Comparison of ENCODE assay signal across 8 cellular contexts in the genomic region with DNA sequence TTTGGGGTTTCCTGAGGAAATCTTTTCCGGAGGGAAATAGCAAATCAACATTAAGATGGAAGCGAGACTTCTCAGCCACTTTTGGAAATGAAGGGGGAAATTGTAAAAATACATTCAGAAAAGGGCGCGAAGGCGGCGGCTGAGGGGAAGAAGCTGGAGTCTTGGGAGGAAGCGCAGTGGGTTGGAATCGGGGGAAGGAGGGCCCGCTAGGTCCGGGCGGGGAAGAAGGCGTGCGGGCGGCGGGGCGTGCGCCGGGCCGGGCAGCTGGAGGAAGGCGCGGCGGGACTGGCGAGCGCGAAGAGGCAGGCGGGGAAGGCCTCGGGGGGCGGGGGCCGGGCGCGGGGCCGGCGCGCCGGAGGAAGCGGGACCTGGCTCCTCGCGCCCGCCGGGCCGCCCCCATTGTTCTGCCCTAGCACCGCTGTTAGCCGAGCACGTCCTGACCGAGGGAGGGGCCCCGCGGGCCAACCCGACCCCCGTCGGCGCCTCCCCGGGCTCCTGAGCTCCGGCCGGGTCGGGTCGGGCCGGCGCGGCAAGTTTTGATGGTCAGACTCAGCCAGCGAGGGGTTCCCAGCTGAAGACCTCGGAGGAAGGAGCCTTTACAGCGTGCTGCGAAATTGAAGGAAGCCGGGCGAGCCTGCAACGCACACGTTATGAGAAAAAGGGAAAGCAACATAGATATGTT. TPM values are rescaled to one million over a fixed set of nuclear protein-coding genes. Genes with fewer than 3 reads are reported as not detected.
DNase-seq lines count a peak whose midpoint lies in the region; ATAC-seq and TF ChIP-seq lines count a peak whose summit lies in the region.

No MANE protein-coding gene starts in this region.

- H3K4me3 Mint-ChIP-seq in activated naive CD4-positive, alpha-beta T cell treated with anti-CD3 and anti-CD28 coated beads, Interleukin-2, amount 50 U/mL, for 24 hours: peak overlapping the region; percentile 95

- H3K36me3 Mint-ChIP-seq in activated naive CD4-positive, alpha-beta T cell treated with anti-CD3 and anti-CD28 coated beads, Interleukin-2, amount 50 U/mL, for 24 hours: peaks cover 2% of the 10 kb centered on the region

- intact Hi-C loops in PC-3 (cut with micrococcal nuclease): loop anchor here (10.0 kb wide), 2 partner anchors 198 to 362 kb away; no protein-coding TSS in a partner anchor
- intact Hi-C loops in vagina (cut with DNase I): no loop called here

- no peak for TF ChIP-seq POLR2A in vagina (IDR thresholded peaks at IDR 0.05)

- CTCF ChIA-PET in PC-3 (lab: Charles Lee): no interaction called here

- H4K20me1 ChIP-seq in BLaER1 treated with 17β-estradiol and CSF1 and Interleukin-3, amounts not matched to agents 10 nM and 100 nM: peaks cover 0 to 73% (median 51%) of the 10 kb centered on the region in 11 experiments; a peak in 19 of 22 replicates
- H4K20me1 ChIP-seq in PC-3 (ENCODE audit: low read length): no peaks in the 10 kb centered on the region

- H3K27me3 ChIP-seq in BLaER1 treated with 17β-estradiol and CSF1 and Interleukin-3, amounts not matched to agents 10 nM and 100 nM: peaks cover 94 to 100% (median 95%) of the 10 kb centered on the region in 11 experiments
- H3K27me3 ChIP-seq in PC-3 (ENCODE audit: low read length): no peaks in the 10 kb centered on the region
- H3K27me3 ChIP-seq in neutrophil: peaks cover 3% of the 10 kb centered on the region
- H3K27me3 ChIP-seq in vagina: no peaks in the 10 kb centered on the region

- H3K4me3 ChIP-seq in BLaER1 treated with 17β-estradiol and CSF1 and Interleukin-3, amounts not matched to agents 10 nM and 100 nM: peak overlapping the region in 4 of 10 experiments; percentile 19 to 59 (median 50); a peak in 7 of 20 replicates
- peak overlapping the region; percentile 81 for H3K4me3 ChIP-seq in PC-3 (ENCODE audit: low read length)
- peak overlapping the region; percentile 84 to 90 for H3K4me3 ChIP-seq in neutrophil (ENCODE audit: low read depth in 1 of 2, low read length in 1 of 2)
- peak overlapping the region; percentile 77 to 83 for H3K4me3 ChIP-seq in vagina

- H3K36me3 ChIP-seq in BLaER1 treated with 17β-estradiol and CSF1 and Interleukin-3, amounts not matched to agents 10 nM and 100 nM: no peaks in the 10 kb centered on the region
- H3K36me3 ChIP-seq in PC-3 (ENCODE audit: low read depth, low read length) (no peaks in the 10 kb centered on the region), neutrophil (no peaks in the 10 kb centered on the region), vagina (no peaks in the 10 kb centered on the region)

- H3K27ac Mint-ChIP-seq in activated naive CD4-positive, alpha-beta T cell treated with anti-CD3 and anti-CD28 coated beads, Interleukin-2, amount 50 U/mL, for 24 hours: peak overlapping the region; percentile 98

- POLR2A ChIA-PET in PC-3 (lab: Charles Lee; ENCODE audit: unreplicated experiment): interaction anchor here (0.7 kb wide), 1 partner anchor 38 kb away, joined by 5 read pairs; no protein-coding TSS in a partner anchor

- no peak overlapping the region for H3K27ac ChIP-seq in BLaER1 treated with 17β-estradiol and CSF1 and Interleukin-3, amounts not matched to agents 10 nM and 100 nM
- peak overlapping the region; percentile 81 for H3K27ac ChIP-seq in PC-3 (ENCODE audit: low read length)
- H3K27ac ChIP-seq in neutrophil: peak overlapping the region; percentile 77
- peak overlapping the region; percentile 99 for H3K27ac ChIP-seq in vagina

- H2AFZ ChIP-seq in PC-3 (ENCODE audit: low read length): peak overlapping the region; percentile 99

- TF ChIP-seq CTCF in GM20000 (IDR thresholded peaks at IDR 0.05; ENCODE audit: extremely low read depth, missing control alignments): no peak
- TF ChIP-seq CTCF in PC-3 (conservative IDR thresholded peaks at IDR 0.05; ENCODE audit: low read depth, low read length): no peak
- TF ChIP-seq CTCF in neutrophil (IDR thresholded peaks at IDR 0.05): no peak
- TF ChIP-seq CTCF in vagina (IDR thresholded peaks at IDR 0.05): no peak

- H3K9ac ChIP-seq in BLaER1 treated with 17β-estradiol and CSF1 and Interleukin-3, amounts not matched to agents 10 nM and 100 nM: no peak overlapping the region
- H3K9ac ChIP-seq in PC-3 (ENCODE audit: low read length): peak overlapping the region; percentile 89

- H3K4me1 Mint-ChIP-seq in activated naive CD4-positive, alpha-beta T cell treated with anti-CD3 and anti-CD28 coated beads, Interleukin-2, amount 50 U/mL, for 24 hours: peaks cover 45% of the 10 kb centered on the region

- peaks cover 17% of the 10 kb centered on the region for H3K27me3 Mint-ChIP-seq in activated naive CD4-positive, alpha-beta T cell treated with anti-CD3 and anti-CD28 coated beads, Interleukin-2, amount 50 U/mL, for 24 hours

- no peaks in the 10 kb centered on the region for H3F3A ChIP-seq in PC-3 (ENCODE audit: low read length, unreplicated experiment)

- BruUV-seq in PC-3 (replicated peaks; lab: Mats Ljungman, UMichigan): no TSS peak

- H3K79me2 ChIP-seq in PC-3 (ENCODE audit: low read length): no peaks in the 10 kb centered on the region

- peaks cover 0 to 22% (median 5%) of the 10 kb centered on the region in 10 experiments; a peak in 9 of 20 replicates for H3K4me1 ChIP-seq in BLaER1 treated with 17β-estradiol and CSF1 and Interleukin-3, amounts not matched to agents 10 nM and 100 nM
- H3K4me1 ChIP-seq in PC-3 (ENCODE audit: insufficient read depth, low read length): peaks cover 18% of the 10 kb centered on the region
- peaks cover 29 to 31% of the 10 kb centered on the region in 2 experiments for H3K4me1 ChIP-seq in neutrophil (ENCODE audit: control insufficient read depth in 1 of 2, insufficient read depth in 1 of 2, low read depth in 1 of 2, low read length in 1 of 2)
- H3K4me1 ChIP-seq in vagina: peaks cover 38% of the 10 kb centered on the region

- ATAC-seq in PC-3 (peak; percentile 46), HG03025 (IDR thresholded peaks at IDR 0.05; ENCODE audit: low FRiP score, unreplicated experiment) (no peak)

- DNase-seq in GM20000 (ENCODE audit: low spot score): peak; percentile 73
- DNase-seq in PC-3: peak; percentile 55
- peak; percentile 78 for DNase-seq in glomerular visceral epithelial cell (ENCODE audit: extremely low spot score)
- no peak for DNase-seq in vagina (ENCODE audit: extremely low spot score in 2 of 2)

- peak overlapping the region in 6 of 11 experiments; percentile 4 to 94 (median 53); a peak in 10 of 22 replicates for H3K4me2 ChIP-seq in BLaER1 treated with 17β-estradiol and CSF1 and Interleukin-3, amounts not matched to agents 10 nM and 100 nM
- peak overlapping the region; percentile 99 for H3K4me2 ChIP-seq in PC-3 (ENCODE audit: low read length)

- no peaks in the 10 kb centered on the region for H3K9me2 ChIP-seq in PC-3 (replicated peaks; ENCODE audit: low read length)

- no peaks in the 10 kb centered on the region for H3K9me3 ChIP-seq in BLaER1 treated with 17β-estradiol and CSF1 and Interleukin-3, amounts not matched to agents 10 nM and 100 nM (replicated peaks in 1 of 11)
- H3K9me3 ChIP-seq in PC-3 (ENCODE audit: low read length) (no peaks in the 10 kb centered on the region), neutrophil (no peaks in the 10 kb centered on the region), vagina (no peaks in the 10 kb centered on the region)

- H3K9me3 Mint-ChIP-seq in activated naive CD4-positive, alpha-beta T cell treated with anti-CD3 and anti-CD28 coated beads, Interleukin-2, amount 50 U/mL, for 24 hours: no peaks in the 10 kb centered on the region

RNA-seq across cellular contexts. Expression of gene SKIDA1, which starts 1.6 kb away (rescaled TPM):
- total RNA-seq in PC-3 (2014; rRNA removed) (0.17 and 0.26 TPM in 2 replicates), vagina (2.7 TPM)

RNA-seq across cellular contexts. Expression of gene MLLT10, which starts 6.9 kb away (rescaled TPM):
- total RNA-seq in PC-3 (2014; rRNA removed): 21.5 and 32.5 TPM in 2 replicates
- 53.3 TPM for total RNA-seq in vagina

Comparison
In these comparisons a context has a peak if more than half of its experiments do, and no peak if none do; other contexts are left out.
1. H3K27ac ChIP-seq: peak in PC-3 (single experiment), neutrophil (single experiment) and vagina (single experiment); none in BLaER1 treated with 17β-estradiol and CSF1 and Interleukin-3, amounts not matched to agents 10 nM and 100 nM (0 of 11).
2. DNase-seq: peak in GM20000 (single experiment), PC-3 (single experiment) and glomerular visceral epithelial cell (single experiment); none in vagina (0 of 2).